17 cellular contexts compared by ENCODE assay signal in genomic region chr1:5750186-5751170, GRCh38.
"Had no signal": no experiment of that assay in that cellular context is flagged by ENCODE, and none has a peak within 500 bp of the region (broad histone marks: within the 10 kb centered on the region; RNA-seq: fewer than 3 reads in every experiment).

No MANE protein-coding gene starts in this region.

- H3K36me3 Mint-ChIP-seq: natural killer cell, type B pancreatic cell had no signal

- H3K27me3 ChIP-seq: brain microvascular endothelial cell, testis had no signal

- DNase-seq: activated CD4-positive, alpha-beta T cell treated with anti-CD3 and anti-CD28 coated beads for 1 hour; activated CD8-positive, alpha-beta memory T cell treated with anti-CD3 and anti-CD28 coated beads for 24 hours; activated CD8-positive, alpha-beta memory T cell treated with anti-CD3 and anti-CD28 coated beads, Interleukin-2, amount 50 U/mL, for 48 hours; brain microvascular endothelial cell; cortex of kidney; natural killer cell; stimulated activated CD4-positive, alpha-beta T cell treated with anti-CD3 and anti-CD28 coated beads, Interleukin-15, amount 100 ng/mL, for 24 hours; stimulated activated CD4-positive, alpha-beta T cell treated with anti-CD3 and anti-CD28 coated beads, Interleukin-4, amount 100 ng/mL, for 1 hour; SW 1271; T-helper 2 cell; testis; WERI-Rb-1 had no signal

- H3K9me3 ChIP-seq: esophagus muscularis mucosa, gastroesophageal sphincter, heart left ventricle, testis had no signal

- H3K36me3 ChIP-seq: brain microvascular endothelial cell, esophagus muscularis mucosa, gastroesophageal sphincter, heart left ventricle, WERI-Rb-1 had no signal

- H3K4me3 ChIP-seq: esophagus muscularis mucosa, gastroesophageal sphincter, heart left ventricle, skin epidermis, testis had no signal

- H3K27ac Mint-ChIP-seq: natural killer cell, type B pancreatic cell had no signal

- H3K4me1 Mint-ChIP-seq: natural killer cell had no signal

- ATAC-seq: gastroesophageal sphincter, heart left ventricle had no signal

- H3K27ac ChIP-seq: brain microvascular endothelial cell, esophagus muscularis mucosa, gastroesophageal sphincter, heart left ventricle, skin epidermis, testis, WERI-Rb-1 had no signal

- H3K4me1 ChIP-seq: testis had no signal

- H3K4me3 Mint-ChIP-seq: natural killer cell, type B pancreatic cell had no signal

- H3K9me3 Mint-ChIP-seq: natural killer cell, type B pancreatic cell had no signal
